16 cellular contexts compared by ENCODE assay signal in genomic region chr12:121649819-121650353, GRCh38. TPM values are rescaled to one million over a fixed set of nuclear protein-coding genes. Genes with fewer than 3 reads are reported as not detected.
DNase-seq lines count a peak whose midpoint lies in the region; ATAC-seq lines count a peak whose summit lies in the region.
"Had no signal": no experiment of that assay in that cellular context is flagged by ENCODE, and none has a peak within 500 bp of the region (broad histone marks: within the 10 kb centered on the region; RNA-seq: fewer than 3 reads in every experiment).

No MANE protein-coding gene starts in this region.

- H3K9me3 Mint-ChIP-seq in activated naive CD4-positive, alpha-beta T cell treated with anti-CD3 and anti-CD28 coated beads, Interleukin-2, amount 50 U/mL, for 72 hours = peaks cover 0 to 6% of the 10 kb centered on the region in 2 donors
- no peaks in the 10 kb centered on the region for H3K9me3 Mint-ChIP-seq in central memory CD8-positive, alpha-beta T cell

- H3K27ac Mint-ChIP-seq in activated naive CD4-positive, alpha-beta T cell treated with anti-CD3 and anti-CD28 coated beads, Interleukin-2, amount 50 U/mL, for 72 hours = peak overlapping the region; percentile 78 to 91
- H3K27ac Mint-ChIP-seq in central memory CD8-positive, alpha-beta T cell (ENCODE audit: low read depth) = no peak overlapping the region

- no peak for DNase-seq in activated naive CD4-positive, alpha-beta T cell treated with anti-CD3 and anti-CD28 coated beads, Interleukin-2, amount 50 U/mL, for 72 hours (ENCODE audit: low spot score in 2 of 2)
- no peak for DNase-seq in activated naive CD4-positive, alpha-beta T cell treated with anti-CD3 and anti-CD28 coated beads, Interleukin-2, amount 50 U/mL, for 16 hours
- DNase-seq in SKM-1 treated with dmso at 0.1 percent for 144 hours (lab: John Stamatoyannopoulos, UW; ENCODE audit: unreplicated experiment) = peak; percentile 89
- DNase-seq in central memory CD8-positive, alpha-beta T cell (ENCODE audit: low spot score in 2 of 2) = peak in 1 of 2 donors; percentile 40
- no peak for DNase-seq in retina
- no peak for DNase-seq in stimulated activated CD4-positive, alpha-beta T cell treated with anti-CD3 and anti-CD28 coated beads, Interleukin-15, amount 100 ng/mL, for 24 hours
- DNase-seq: activated CD4-positive, alpha-beta T cell treated with anti-CD3 and anti-CD28 coated beads for 4 hours; EL; esophagus squamous epithelium; hypothalamus; NCI-H1105 treated with DMSO at 0.1 percent for 48 hours; Right ventricle myocardium superior; uterus had no signal

- H3K4me1 Mint-ChIP-seq in central memory CD8-positive, alpha-beta T cell = peaks cover 24% of the 10 kb centered on the region

- H3K36me3 Mint-ChIP-seq in activated naive CD4-positive, alpha-beta T cell treated with anti-CD3 and anti-CD28 coated beads, Interleukin-2, amount 50 U/mL, for 72 hours = peaks cover 0 to 7% of the 10 kb centered on the region in 2 donors
- H3K36me3 Mint-ChIP-seq in central memory CD8-positive, alpha-beta T cell (ENCODE audit: insufficient read depth) = peaks cover 20% of the 10 kb centered on the region

- ATAC-seq in activated naive CD4-positive, alpha-beta T cell treated with anti-CD3 and anti-CD28 coated beads, Interleukin-2, amount 50 U/mL, for 72 hours = peak; percentile 43 to 86
- peak; percentile 87 for ATAC-seq in central memory CD8-positive, alpha-beta T cell (replicated peaks; ENCODE audit: extremely low read depth, poor library complexity, severe bottlenecking)
- ATAC-seq in HG02870 (IDR thresholded peaks at IDR 0.05; ENCODE audit: unreplicated experiment) (no peak), GM21528 (IDR thresholded peaks at IDR 0.05; ENCODE audit: low FRiP score, unreplicated experiment) (no peak)

- H3K4me3 Mint-ChIP-seq in central memory CD8-positive, alpha-beta T cell = peak overlapping the region; percentile 43

- no peaks in the 10 kb centered on the region for H3K27me3 Mint-ChIP-seq in central memory CD8-positive, alpha-beta T cell

RNA-seq across cellular contexts. Expression of gene MORN3, which starts 19.6 kb away (rescaled TPM):
- total RNA-seq in activated naive CD4-positive, alpha-beta T cell treated with anti-CD3 and anti-CD28 coated beads, Interleukin-2, amount 50 U/mL, for 72 hours = 1 to 10 TPM; 1.3 to 2.9 TPM
- total RNA-seq: mesenteric fat pad had no signal

RNA-seq across cellular contexts. Expression of gene ORAI1, which starts 23.6 kb away (rescaled TPM):
- 10 to 100 TPM; 23.0 to 23.2 TPM for total RNA-seq in activated naive CD4-positive, alpha-beta T cell treated with anti-CD3 and anti-CD28 coated beads, Interleukin-2, amount 50 U/mL, for 72 hours

Comparison
In these comparisons a context has a peak if more than half of its experiments do, and no peak if none do; other contexts are left out.
1. ATAC-seq: peak in activated naive CD4-positive, alpha-beta T cell treated with anti-CD3 and anti-CD28 coated beads, Interleukin-2, amount 50 U/mL, for 72 hours (2 of 2) and central memory CD8-positive, alpha-beta T cell (single experiment); none in HG02870 (single experiment) and GM21528 (single experiment).